In genomic region chr7:55432937-55433784, GRCh38 we compare ENCODE assay signal across 8 cellular contexts.
DNase-seq lines count a peak whose midpoint lies in the region; ATAC-seq and TF ChIP-seq lines count a peak whose summit lies in the region.

No MANE protein-coding gene starts in this region.

- H3K4me3 Mint-ChIP-seq in activated CD8-positive, alpha-beta T cell treated with anti-CD3 and anti-CD28 coated beads, Interleukin-2, amount 10 ng/mL, durations not matched to agents 7 days and 5 days: no peak overlapping the region
- no peak overlapping the region for H3K4me3 Mint-ChIP-seq in type B pancreatic cell

- no peaks in the 10 kb centered on the region for H3K27me3 Mint-ChIP-seq in activated CD8-positive, alpha-beta T cell treated with anti-CD3 and anti-CD28 coated beads, Interleukin-2, amount 10 ng/mL, durations not matched to agents 7 days and 5 days (ENCODE audit: low read depth)
- H3K27me3 Mint-ChIP-seq in type B pancreatic cell: no peaks in the 10 kb centered on the region

- no peaks in the 10 kb centered on the region for H3K36me3 Mint-ChIP-seq in activated CD8-positive, alpha-beta T cell treated with anti-CD3 and anti-CD28 coated beads, Interleukin-2, amount 10 ng/mL, durations not matched to agents 7 days and 5 days (ENCODE audit: low read depth)
- no peaks in the 10 kb centered on the region for H3K36me3 Mint-ChIP-seq in type B pancreatic cell

- H3K4me1 Mint-ChIP-seq in activated CD8-positive, alpha-beta T cell treated with anti-CD3 and anti-CD28 coated beads, Interleukin-2, amount 10 ng/mL, durations not matched to agents 7 days and 5 days (ENCODE audit: low read depth): peaks cover 2% of the 10 kb centered on the region
- H3K4me1 Mint-ChIP-seq in type B pancreatic cell (ENCODE audit: unreplicated experiment): no peaks in the 10 kb centered on the region

- no peak overlapping the region for H3K27ac ChIP-seq in 22Rv1

- POLR2A ChIA-PET in activated CD8-positive, alpha-beta T cell treated with anti-CD3 and anti-CD28 coated beads, Interleukin-2, amount 10 ng/mL, durations not matched to agents 7 days and 5 days (lab: Charles Lee): no interaction called here

- peak; percentile 78 for ATAC-seq in HG02642 (IDR thresholded peaks at IDR 0.05; ENCODE audit: poor library complexity, unreplicated experiment)
- ATAC-seq in activated CD8-positive, alpha-beta T cell treated with anti-CD3 and anti-CD28 coated beads, Interleukin-2, amount 10 ng/mL, durations not matched to agents 7 days and 5 days: no peak

- H3K9me3 Mint-ChIP-seq in activated CD8-positive, alpha-beta T cell treated with anti-CD3 and anti-CD28 coated beads, Interleukin-2, amount 10 ng/mL, durations not matched to agents 7 days and 5 days (ENCODE audit: insufficient read depth): no peaks in the 10 kb centered on the region
- no peaks in the 10 kb centered on the region for H3K9me3 Mint-ChIP-seq in type B pancreatic cell

- H3K27ac Mint-ChIP-seq in activated CD8-positive, alpha-beta T cell treated with anti-CD3 and anti-CD28 coated beads, Interleukin-2, amount 10 ng/mL, durations not matched to agents 7 days and 5 days: no peak overlapping the region
- H3K27ac Mint-ChIP-seq in type B pancreatic cell: no peak overlapping the region

- DNase-seq in GM10266 (ENCODE audit: extremely low spot score): peak; percentile 72
- DNase-seq in NCI-H2029 (lab: John Stamatoyannopoulos, UW): peak; percentile 58
- peak; percentile 34 for DNase-seq in activated CD8-positive, alpha-beta T cell treated with anti-CD3 and anti-CD28 coated beads, Interleukin-2, amount 10 ng/mL, durations not matched to agents 7 days and 5 days
- DNase-seq in iPS DF 19.7 (ENCODE audit: low read depth, low spot score): peak; percentile 38
- no peak for DNase-seq in type B pancreatic cell (ENCODE audit: extremely low spot score, unreplicated experiment)
- DNase-seq in activated effector memory CD4-positive, alpha-beta T cell treated with anti-CD3 and anti-CD28 coated beads, Interleukin-2, amount 50 U/mL, for 16 hours: no peak

- peak; percentile 81 for TF ChIP-seq CTCF in 22Rv1 (IDR thresholded peaks at IDR 0.05)
- peak; percentile 48 for TF ChIP-seq CTCF in GM10266 (IDR thresholded peaks at IDR 0.05; ENCODE audit: control insufficient read depth, insufficient read depth, low read depth, missing control alignments)
- TF ChIP-seq CTCF in type B pancreatic cell (conservative IDR thresholded peaks at IDR 0.05): peak; percentile 70

- CTCF ChIA-PET in activated CD8-positive, alpha-beta T cell treated with anti-CD3 and anti-CD28 coated beads, Interleukin-2, amount 10 ng/mL, durations not matched to agents 7 days and 5 days (lab: Charles Lee): interaction anchor here (0.6 to 3.6 kb wide), 9 partner anchors 9 to 208 kb away, joined by 3 to 26 read pairs (median 3); no protein-coding TSS in a partner anchor

Comparison
In these comparisons a context has a peak if more than half of its experiments do, and no peak if none do; other contexts are left out.
1. DNase-seq: peak in GM10266 (single experiment), NCI-H2029 (single experiment), activated CD8-positive, alpha-beta T cell treated with anti-CD3 and anti-CD28 coated beads, Interleukin-2, amount 10 ng/mL, durations not matched to agents 7 days and 5 days (single experiment) and iPS DF 19.7 (single experiment); none in type B pancreatic cell (single experiment) and activated effector memory CD4-positive, alpha-beta T cell treated with anti-CD3 and anti-CD28 coated beads, Interleukin-2, amount 50 U/mL, for 16 hours (single experiment).
2. Peak in every context shown above with its lines, with median percentiles within 50 percentile points of each other: CTCF ChIP-seq.